In the genomic region with DNA sequence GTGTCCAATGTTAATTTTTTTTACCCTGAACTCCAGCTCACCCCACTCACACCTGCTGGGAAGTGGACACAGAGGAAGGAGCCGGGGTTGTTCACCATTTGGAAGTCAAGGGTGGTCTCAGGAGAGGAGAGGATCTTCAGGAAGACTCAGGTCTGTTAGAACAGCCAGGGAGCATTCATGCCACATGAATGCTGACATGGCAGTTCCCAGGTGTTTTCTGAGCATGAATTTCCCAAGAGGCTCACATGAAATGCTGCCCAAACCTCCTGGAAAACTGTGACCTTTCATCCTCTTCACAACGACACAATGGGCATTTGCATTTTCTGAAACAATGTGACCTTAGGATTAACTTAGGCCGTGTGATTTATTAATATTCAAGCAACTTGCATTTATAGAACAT, we compare ENCODE assay signal across 4 cellular contexts.
TF ChIP-seq lines count a peak whose summit lies in the region.

No MANE protein-coding gene starts in this region.

TF ChIP-seq in HepG2, 621 proteins besides CTCF, POLR2A, EP300 and RAD21:
- no peak for TF ChIP-seq RCOR2 (CRISPR knock-in tag; IDR thresholded peaks at IDR 0.05)
- no peak for TF ChIP-seq ZNF292 (CRISPR knock-in tag; IDR thresholded peaks at IDR 0.05; ENCODE audit: borderline replicate concordance, low read depth)
- no peak for TF ChIP-seq TAF15 (IDR thresholded peaks at IDR 0.05; ENCODE audit: low read depth, low read length, poor library complexity, severe bottlenecking)
- TF ChIP-seq, protein P1, sequence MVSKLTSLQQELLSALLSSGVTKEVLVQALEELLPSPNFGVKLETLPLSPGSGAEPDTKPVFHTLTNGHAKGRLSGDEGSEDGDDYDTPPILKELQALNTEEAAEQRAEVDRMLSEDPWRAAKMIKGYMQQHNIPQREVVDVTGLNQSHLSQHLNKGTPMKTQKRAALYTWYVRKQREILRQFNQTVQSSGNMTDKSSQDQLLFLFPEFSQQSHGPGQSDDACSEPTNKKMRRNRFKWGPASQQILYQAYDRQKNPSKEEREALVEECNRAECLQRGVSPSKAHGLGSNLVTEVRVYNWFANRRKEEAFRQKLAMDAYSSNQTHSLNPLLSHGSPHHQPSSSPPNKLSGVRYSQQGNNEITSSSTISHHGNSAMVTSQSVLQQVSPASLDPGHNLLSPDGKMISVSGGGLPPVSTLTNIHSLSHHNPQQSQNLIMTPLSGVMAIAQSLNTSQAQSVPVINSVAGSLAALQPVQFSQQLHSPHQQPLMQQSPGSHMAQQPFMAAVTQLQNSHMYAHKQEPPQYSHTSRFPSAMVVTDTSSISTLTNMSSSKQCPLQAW (CRISPR knock-in tag; IDR thresholded peaks at IDR 0.05): no peak
- TF ChIP-seq MAFK (conservative IDR thresholded peaks at IDR 0.05 in 1 of 2, IDR thresholded peaks at IDR 0.05 in 1 of 2; ENCODE audit: low read length in 2 of 2): peak; percentile 83 to 94
- no peak for TF ChIP-seq THRA (CRISPR knock-in tag; IDR thresholded peaks at IDR 0.05; ENCODE audit: borderline replicate concordance)
- TF ChIP-seq ZNF782 (CRISPR knock-in tag; IDR thresholded peaks at IDR 0.05; ENCODE audit: borderline replicate concordance): no peak
- TF ChIP-seq SETDB1 (CRISPR knock-in tag; IDR thresholded peaks at IDR 0.05; ENCODE audit: borderline replicate concordance): no peak
- TF ChIP-seq MAFF (IDR thresholded peaks at IDR 0.05; ENCODE audit: low read depth, low read length): peak; percentile 84
TF ChIP-seq in HepG2: peak in this region for 2.

TF ChIP-seq in A549, 52 proteins besides CTCF, POLR2A, EP300 and RAD21:
- no peak for TF ChIP-seq ELK1 (IDR thresholded peaks at IDR 0.05; ENCODE audit: low read depth, low read length)
- TF ChIP-seq BHLHE40 (IDR thresholded peaks at IDR 0.05; ENCODE audit: low read depth, low read length): no peak
- TF ChIP-seq MAFK (IDR thresholded peaks at IDR 0.05; ENCODE audit: partially characterized antibody): peak; percentile 60
- TF ChIP-seq GATA3 (IDR thresholded peaks at IDR 0.05; ENCODE audit: borderline replicate concordance): no peak
TF ChIP-seq in A549: peak in this region for 1.

TF ChIP-seq in IMR-90, 13 proteins besides CTCF, POLR2A, EP300 and RAD21:
- TF ChIP-seq ELK1 (IDR thresholded peaks at IDR 0.05; ENCODE audit: borderline replicate concordance, low read depth, low read length) (no peak), MAFK (IDR thresholded peaks at IDR 0.05; ENCODE audit: low read depth, low read length) (peak; percentile 77)

TF ChIP-seq in K562, 482 proteins besides CTCF, POLR2A, EP300 and RAD21:
- no peak for TF ChIP-seq FOXK2 (conservative IDR thresholded peaks at IDR 0.05 in 1 of 2, IDR thresholded peaks at IDR 0.05 in 1 of 2; ENCODE audit: low read depth in 2 of 2)
- TF ChIP-seq MAFK (IDR thresholded peaks at IDR 0.05; ENCODE audit: low read length): peak; percentile 21; the same call in 1 of the 2 replicates
